Comparison of ENCODE assay signal across 8 cellular contexts in genomic region chr6:155495011-155495768, GRCh38. TPM values are rescaled to one million over a fixed set of nuclear protein-coding genes. Genes with fewer than 3 reads are reported as not detected.
DNase-seq lines count a peak whose midpoint lies in the region; ATAC-seq, FAIRE-seq and TF ChIP-seq lines count a peak whose summit lies in the region.

No MANE protein-coding gene starts in this region.

- ATAC-seq in Right ventricle myocardium inferior (peak; percentile 70), body of pancreas (peak; percentile 52), HepG2 (peak; percentile 93), GM21515 (IDR thresholded peaks at IDR 0.05; ENCODE audit: unreplicated experiment) (no peak)

- no peaks in the 10 kb centered on the region for H3K36me3 ChIP-seq in body of pancreas (replicated peaks in 1 of 2; ENCODE audit: insufficient read depth in 1 of 2, low read depth in 2 of 2)
- H3K36me3 ChIP-seq in HepG2 (replicated peaks in 1 of 2; ENCODE audit: control insufficient read depth in 1 of 2, insufficient read depth in 2 of 2, low read length in 2 of 2), result no peaks in the 10 kb centered on the region

- no peaks in the 10 kb centered on the region for H3K4me1 ChIP-seq in body of pancreas
- H3K4me1 ChIP-seq in HepG2 (ENCODE audit: insufficient read depth, low read length), result peaks cover 79% of the 10 kb centered on the region

- peak; percentile 92 for TF ChIP-seq RAD21 in HepG2 (CRISPR knock-in tag; IDR thresholded peaks at IDR 0.05)

- H3K4me3 ChIP-seq in body of pancreas (no peak overlapping the region), HepG2 (replicated peaks in 1 of 3; ENCODE audit: insufficient read depth in 1 of 3, low read depth in 2 of 3, low read length in 3 of 3) (no peak overlapping the region)

- DNase-seq in Right ventricle myocardium inferior (ENCODE audit: missing footprints) (no peak), cardiac septum (ENCODE audit: low spot score) (no peak), body of pancreas (peak; percentile 11 to 41 (median 14)), HepG2 (ENCODE audit: low spot score) (peak; percentile 86), NCI-H2227 treated with DMSO at 0.1 percent for 48 hours (lab: John Stamatoyannopoulos, UW) (no peak), mesenteric fat pad (ENCODE audit: low spot score) (no peak)
- no peak for DNase-seq in activated CD4-positive, CD25-positive, alpha-beta regulatory T cell treated with anti-CD3 and anti-CD28 coated beads, Interleukin-2, amount 50 U/mL, for 72 hours

- no TSS peak for BruUV-seq in HepG2 (replicated peaks; lab: Mats Ljungman, UMichigan)

- no peaks in the 10 kb centered on the region for H4K20me1 ChIP-seq in HepG2 (ENCODE audit: insufficient read depth, low read length)

- 71 to 83% methylated on average over 11 of the region's 11 CpGs for WGBS in body of pancreas, 2 donors
- 83% methylated on average over 11 of the region's 11 CpGs for WGBS in HepG2 (ENCODE audit: low lambda C conversion rate)

- TF ChIP-seq POLR2A in body of pancreas (IDR thresholded peaks at IDR 0.05) (no peak), HepG2 (IDR thresholded peaks at IDR 0.05; ENCODE audit: insufficient read depth in 1 of 2, low read depth in 2 of 2, low read length in 2 of 2) (no peak)

- FAIRE-seq in HepG2 (lab: Jason Lieb, UNC), result no peak

- TF ChIP-seq EP300 in HepG2 (IDR thresholded peaks at IDR 0.05; ENCODE audit: low read depth in 2 of 2, low read length in 2 of 2) (peak in 1 of 2 experiments; percentile 96; a peak in 2 of 4 replicates), HepG2 (CRISPR knock-in tag; IDR thresholded peaks at IDR 0.05; ENCODE audit: borderline replicate concordance) (peak; percentile 80; the same call in 1 of the 2 replicates)

- no peak overlapping the region for H3K4me2 ChIP-seq in HepG2 (ENCODE audit: low read depth, low read length)

- peak overlapping the region; percentile 34 for H3K9ac ChIP-seq in HepG2 (ENCODE audit: insufficient read depth, low read depth, low read length)

- peak in 1 of 7 experiments; percentile 16 for TF ChIP-seq CTCF in body of pancreas (IDR thresholded peaks at IDR 0.05)
- peak; percentile 87 for TF ChIP-seq CTCF in HepG2 (CRISPR knock-in tag; IDR thresholded peaks at IDR 0.05)

- POLR2A ChIA-PET in HepG2 (lab: Yijun Ruan, JAX), result interaction anchor here (1.0 to 3.0 kb wide), 5 partner anchors 8 to 168 kb away, joined by 3 to 26 read pairs (median 13); no protein-coding TSS in a partner anchor

- H2AFZ ChIP-seq in HepG2 (ENCODE audit: low read length), result peak overlapping the region; percentile 29

- no peaks in the 10 kb centered on the region for H3K79me2 ChIP-seq in HepG2 (ENCODE audit: insufficient read depth, low read length)

- peak overlapping the region in 1 of 4 donors; percentile 7 for H3K27ac ChIP-seq in body of pancreas
- H3K27ac ChIP-seq in HepG2 (ENCODE audit: extremely low read length, insufficient read depth, low read length), result peak overlapping the region; percentile 76

- no peaks in the 10 kb centered on the region for H3K27me3 ChIP-seq in body of pancreas
- H3K27me3 ChIP-seq in HepG2 (ENCODE audit: control insufficient read depth in 1 of 2, insufficient read depth in 2 of 2, low read length in 2 of 2), result no peaks in the 10 kb centered on the region

- H3K9me3 ChIP-seq in body of pancreas, result no peaks in the 10 kb centered on the region
- H3K9me3 ChIP-seq in HepG2 (ENCODE audit: low read length), result 0 out of 2 replicates have a peak, but pooled peaks cover 9% of the 10 kb centered on the region

- CTCF ChIA-PET in HepG2 (lab: Yijun Ruan, JAX; ENCODE audit: low intra/inter-chr PET ratio, low total read pairs), result interaction anchor here (0.9 to 1.7 kb wide), 2 partner anchors 9 to 167 kb away, joined by 3 to 12 read pairs; no protein-coding TSS in a partner anchor

- in situ Hi-C loops in HepG2 (cut with HindIII; ENCODE audit: extremely low pct_ligation_motif_present, low pct_unique_long_range_greater_than_20kb), result loop anchor here (5.0 kb wide), 1 partner anchor 168 kb away; no protein-coding TSS in a partner anchor

- intact Hi-C loops in Right ventricle myocardium inferior (cut with DNase I) (loop anchor here (10.0 kb wide), 1 partner anchor 170 kb away; no protein-coding TSS in a partner anchor), cardiac septum (cut with DNase I) (no loop called here), body of pancreas (cut with DNase I) (no loop called here), HepG2 (cut with micrococcal nuclease; ENCODE audit: unreplicated experiment) (loop anchor here (1.0 to 2.0 kb wide), 3 partner anchors 50 to 168 kb away; no protein-coding TSS in a partner anchor)

TF ChIP-seq in HepG2, 621 proteins besides CTCF, POLR2A, EP300 and RAD21 (continues in another document):
- TF ChIP-seq HDAC1 (CRISPR knock-in tag; IDR thresholded peaks at IDR 0.05) (peak; percentile 32; the same call in 1 of the 2 replicates), ZNF737 (CRISPR knock-in tag; IDR thresholded peaks at IDR 0.05; ENCODE audit: borderline replicate concordance) (no peak), CENPT (CRISPR knock-in tag; IDR thresholded peaks at IDR 0.05; ENCODE audit: low read depth) (no peak), RARA (CRISPR knock-in tag; IDR thresholded peaks at IDR 0.05) (peak; percentile 71), CEBPZ (IDR thresholded peaks at IDR 0.05; ENCODE audit: low read length) (no peak), IKZF5 (CRISPR knock-in tag; IDR thresholded peaks at IDR 0.05) (peak; percentile 78; the same call in 1 of the 2 replicates), SMAD3 (CRISPR knock-in tag; IDR thresholded peaks at IDR 0.05) (peak; percentile 44; the same call in 1 of the 2 replicates), CREBL2 (CRISPR knock-in tag; IDR thresholded peaks at IDR 0.05; ENCODE audit: borderline replicate concordance) (peak; percentile 76; the same call in 1 of the 2 replicates)

RNA-seq across cellular contexts. Expression of gene NOX3, which starts 39.6 kb away (rescaled TPM):
- total RNA-seq in Right ventricle myocardium inferior (not detected), cardiac septum (not detected), body of pancreas (not detected), HepG2 (2016; rRNA removed; fragmentation: Illumina TruSeq; extraction: Trizol) (0.18 and 0.24 TPM in 2 replicates), mesenteric fat pad (not detected)
- total RNA-seq in HepG2 (2016; cell fraction: cytosol; rRNA removed; fragmentation: Illumina TruSeq; extraction: Trizol; ENCODE audit: low read depth), result not detected in 2 replicates
- 0.15 and 0.17 TPM in 2 replicates for total RNA-seq in HepG2 (2016; cell fraction: insoluble cytoplasmic fraction; rRNA removed; fragmentation: Illumina TruSeq; extraction: Trizol)
- total RNA-seq in HepG2 (2016; cell fraction: membrane; rRNA removed; fragmentation: Illumina TruSeq; extraction: Trizol), result 0.19 TPM in 1 of 2 replicates, not detected in the other
- 0.28 and 0.31 TPM in 2 replicates for total RNA-seq in HepG2 (2016; cell fraction: nucleus; rRNA removed; fragmentation: Illumina TruSeq; extraction: Trizol)
- 0.09 and 0.12 TPM in 2 replicates for polyA plus RNA-seq in HepG2 (2011; rRNA removed)
- polyA plus RNA-seq in HepG2 (2011; cell fraction: cytosol; rRNA removed), result 0.05 TPM in 2 replicates
- polyA plus RNA-seq in HepG2 (2011; cell fraction: nucleus; rRNA removed), result not detected in 2 replicates
- 0.16 TPM in 1 of 2 replicates, not detected in the other for polyA plus RNA-seq in HepG2 (2012)
- polyA plus RNA-seq in HepG2 (2016; cell fraction: cytosol; fragmentation: Illumina TruSeq; extraction: Trizol; ENCODE audit: low read depth), result 0.05 TPM in 1 of 2 replicates, not detected in the other
- polyA plus RNA-seq in HepG2 (2016; cell fraction: insoluble cytoplasmic fraction; fragmentation: Illumina TruSeq; extraction: Trizol; ENCODE audit: low read depth), result 0.11 TPM in 2 replicates
- polyA plus RNA-seq in HepG2 (2016; cell fraction: membrane; fragmentation: Illumina TruSeq; extraction: Trizol; ENCODE audit: low read depth), result 0.15 TPM in 1 of 2 replicates, not detected in the other
- 0.44 TPM in 1 of 2 replicates, not detected in the other for polyA plus RNA-seq in HepG2 (2016; cell fraction: nucleus; fragmentation: Illumina TruSeq; extraction: Trizol; ENCODE audit: insufficient read depth, low read depth)
- not detected in 2 replicates for polyA minus RNA-seq in HepG2 (2011; rRNA and poly(A)+ RNA removed; ENCODE audit: low replicate concordance)
- not detected in 2 replicates for polyA minus RNA-seq in HepG2 (2011; cell fraction: cytosol; rRNA and poly(A)+ RNA removed)
- 0.13 and 0.25 TPM in 2 replicates for polyA minus RNA-seq in HepG2 (2011; cell fraction: nucleus; rRNA and poly(A)+ RNA removed)

Comparison
In these comparisons a context has a peak if more than half of its experiments do, and no peak if none do; other contexts are left out.
1. intact Hi-C loops: an anchor here in Right ventricle myocardium inferior (10.0 kb wide) and HepG2 (1.0 to 2.0 kb wide); none called in cardiac septum and body of pancreas.
2. DNase-seq: peak in body of pancreas (4 of 4) and HepG2 (single experiment); none in Right ventricle myocardium inferior (single experiment), cardiac septum (single experiment), NCI-H2227 treated with DMSO at 0.1 percent for 48 hours (single experiment), mesenteric fat pad (single experiment) and activated CD4-positive, CD25-positive, alpha-beta regulatory T cell treated with anti-CD3 and anti-CD28 coated beads, Interleukin-2, amount 50 U/mL, for 72 hours (single experiment).